In the genomic region with DNA sequence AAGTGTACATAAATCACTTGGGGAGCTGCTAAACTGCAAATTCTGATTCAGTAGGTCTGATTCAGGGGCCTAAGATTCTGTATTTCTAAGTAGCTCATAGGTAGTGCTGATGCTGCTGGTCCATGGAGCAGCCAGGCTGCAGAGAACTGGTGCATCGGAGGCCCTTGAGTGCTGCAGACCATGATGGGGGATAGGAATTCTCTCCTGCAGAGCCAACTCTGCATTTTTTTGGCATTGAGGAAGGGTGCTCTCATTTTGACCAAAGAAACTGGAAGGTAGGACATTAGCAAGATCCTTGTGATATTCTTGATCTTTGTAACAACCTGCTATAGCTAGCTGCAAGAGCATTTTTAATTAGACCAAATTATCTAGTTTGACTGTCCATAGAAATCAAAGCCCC, we compare ENCODE assay signal across 17 cellular contexts. TPM values are rescaled to one million over a fixed set of nuclear protein-coding genes. Genes with fewer than 3 reads are reported as not detected.
DNase-seq lines count a peak whose midpoint lies in the region; TF ChIP-seq lines count a peak whose summit lies in the region.
"Had no signal": no experiment of that assay in that cellular context is flagged by ENCODE, and none has a peak within 500 bp of the region (broad histone marks: within the 10 kb centered on the region; RNA-seq: fewer than 3 reads in every experiment).

No MANE protein-coding gene starts in this region.

- H3K9ac ChIP-seq in stomach smooth muscle (ENCODE audit: low read length in 2 of 2), result no peak overlapping the region

- TF ChIP-seq CTCF in mesothelial cell of epicardium (IDR thresholded peaks at IDR 0.05; ENCODE audit: unreplicated experiment) (no peak), A673 (conservative IDR thresholded peaks at IDR 0.05; ENCODE audit: low read depth, low read length) (no peak)

- CTCF ChIA-PET in A673 (lab: Charles Lee), result interaction anchor here (0.7 kb wide), 1 partner anchor 344 kb away, joined by 4 read pairs; no protein-coding TSS in a partner anchor

- H3K27me3 ChIP-seq in stomach smooth muscle (ENCODE audit: control insufficient read depth in 1 of 2, insufficient read depth in 2 of 2, low read length in 2 of 2) (no peaks in the 10 kb centered on the region), HAP-1 (ENCODE audit: low read depth) (no peaks in the 10 kb centered on the region), A673 (replicated peaks; ENCODE audit: insufficient read depth, low read depth, low read length, poor library complexity) (no peaks in the 10 kb centered on the region)

- H3K4me1 ChIP-seq in stomach smooth muscle (ENCODE audit: control insufficient read depth, insufficient read depth, low read length), result peaks cover 25% of the 10 kb centered on the region
- H3K4me1 ChIP-seq in HAP-1, result peaks cover 10% of the 10 kb centered on the region
- peaks cover 14% of the 10 kb centered on the region for H3K4me1 ChIP-seq in A673 (ENCODE audit: insufficient read depth, low read length, poor library complexity, severe bottlenecking)

- in situ Hi-C loops in HAP-1 (cut with MboI; ENCODE audit: low sequenced_read_pairs), result loop anchor here (5.0 kb wide), 1 partner anchor 37 kb away; a partner anchor contains a TSS

- DNase-seq in activated naive CD4-positive, alpha-beta T cell treated with Interleukin-2 at 50 U/mL for 16 hours, result no peak
- DNase-seq in amniotic epithelial cell (ENCODE audit: low read depth) (peak; percentile 38), mesothelial cell of epicardium (ENCODE audit: low spot score in 2 of 2, unreplicated experiment in 2 of 2) (no peak), HAP-1 (ENCODE audit: low spot score in 2 of 2) (no peak), RKO (ENCODE audit: low spot score) (no peak), A673 (ENCODE audit: low spot score) (no peak)
- DNase-seq: activated B cell treated with CpG ODN at 0.5 μM for 24 hours; DMS53; left colon; MM.1S; NCI-H2107; stimulated activated CD4-positive, alpha-beta T cell treated with anti-CD3 and anti-CD28 coated beads, Interleukin-15, amount 100 ng/mL, for 24 hours; upper lobe of right lung had no signal

- no TSS peak for BruUV-seq in A673 (replicated peaks; lab: Mats Ljungman, UMichigan)

- H3K4me3 Mint-ChIP-seq in activated naive CD4-positive, alpha-beta T cell treated with anti-CD3 and anti-CD28 coated beads, Interleukin-2, amount 50 U/mL, for 24 hours, result peak overlapping the region; percentile 73
- peak overlapping the region; percentile 55 for H3K4me3 Mint-ChIP-seq in mesothelial cell of epicardium

- H3K36me3 ChIP-seq in stomach smooth muscle (ENCODE audit: control insufficient read depth in 2 of 2, insufficient read depth in 2 of 2, low read length in 2 of 2), result peaks cover 0 to 2% of the 10 kb centered on the region in 2 donors
- H3K36me3 ChIP-seq in HAP-1 (replicated peaks), result peaks cover 15% of the 10 kb centered on the region
- peaks cover 5% of the 10 kb centered on the region for H3K36me3 ChIP-seq in A673 (ENCODE audit: insufficient read depth, low read length, poor library complexity, severe bottlenecking)
- H3K36me3 ChIP-seq: upper lobe of right lung had no signal

- peaks cover 26% of the 10 kb centered on the region for H3K4me1 Mint-ChIP-seq in activated naive CD4-positive, alpha-beta T cell treated with anti-CD3 and anti-CD28 coated beads, Interleukin-2, amount 50 U/mL, for 24 hours
- H3K4me1 Mint-ChIP-seq in mesothelial cell of epicardium, result peaks cover 50% of the 10 kb centered on the region

- H3K27me3 Mint-ChIP-seq in activated naive CD4-positive, alpha-beta T cell treated with anti-CD3 and anti-CD28 coated beads, Interleukin-2, amount 50 U/mL, for 24 hours, result peaks cover 1% of the 10 kb centered on the region
- H3K27me3 Mint-ChIP-seq in mesothelial cell of epicardium (ENCODE audit: low read depth), result no peaks in the 10 kb centered on the region

- intact Hi-C loops in A673 (cut with micrococcal nuclease; ENCODE audit: unreplicated experiment), result no loop called here

- POLR2A ChIA-PET in A673 (lab: Charles Lee; ENCODE audit: low non-redundant PET), result no interaction called here

- no peaks in the 10 kb centered on the region for H3K9me3 Mint-ChIP-seq in activated naive CD4-positive, alpha-beta T cell treated with anti-CD3 and anti-CD28 coated beads, Interleukin-2, amount 50 U/mL, for 24 hours
- H3K9me3 Mint-ChIP-seq in mesothelial cell of epicardium, result no peaks in the 10 kb centered on the region
- H3K9me3 Mint-ChIP-seq: activated B cell treated with CpG ODN at 0.5 μM for 24 hours; central memory CD8-positive, alpha-beta T cell had no signal

- peak overlapping the region in 1 of 2 donors; percentile 30 for H3K4me3 ChIP-seq in stomach smooth muscle (ENCODE audit: low read length in 2 of 2)
- H3K4me3 ChIP-seq in HAP-1, result no peak overlapping the region
- no peak overlapping the region for H3K4me3 ChIP-seq in A673 (ENCODE audit: low read depth, low read length, poor library complexity, severe bottlenecking)
- H3K4me3 ChIP-seq: SK-N-MC had no signal

- H3K9me3 ChIP-seq in stomach smooth muscle (ENCODE audit: control insufficient read depth in 2 of 2, low read length in 2 of 2), result no peaks in the 10 kb centered on the region
- H3K9me3 ChIP-seq in HAP-1, result no peaks in the 10 kb centered on the region
- no peaks in the 10 kb centered on the region for H3K9me3 ChIP-seq in A673 (ENCODE audit: low read depth, low read length, poor library complexity, severe bottlenecking)
- H3K9me3 ChIP-seq: upper lobe of right lung had no signal

- H3K27ac ChIP-seq in stomach smooth muscle (ENCODE audit: low read length) (peak overlapping the region; percentile 55), A673 (ENCODE audit: low read depth, low read length, poor library complexity, severe bottlenecking) (no peak overlapping the region)
- H3K27ac ChIP-seq: SK-N-MC had no signal

- no peak overlapping the region for H3K27ac Mint-ChIP-seq in activated naive CD4-positive, alpha-beta T cell treated with anti-CD3 and anti-CD28 coated beads, Interleukin-2, amount 50 U/mL, for 24 hours
- H3K27ac Mint-ChIP-seq in mesothelial cell of epicardium, result peak overlapping the region; percentile 75

- H3K36me3 Mint-ChIP-seq in activated naive CD4-positive, alpha-beta T cell treated with anti-CD3 and anti-CD28 coated beads, Interleukin-2, amount 50 U/mL, for 24 hours, result peaks cover 1% of the 10 kb centered on the region
- peaks cover 17% of the 10 kb centered on the region for H3K36me3 Mint-ChIP-seq in mesothelial cell of epicardium

RNA-seq across cellular contexts. Expression of a gene that starts 4.7 kb away (rescaled TPM):
- total RNA-seq in mesothelial cell of epicardium (46.6 to 47.2 TPM (median 46.7 TPM) in 3 replicates), A673 (2021) (34.5 and 37.8 TPM in 2 replicates)

RNA-seq across cellular contexts. Expression of a gene that starts 9.4 kb away (rescaled TPM):
- total RNA-seq in mesothelial cell of epicardium (0.24 to 0.43 TPM (median 0.25 TPM) in 3 replicates), A673 (2021) (not detected in 2 replicates)
- total RNA-seq: activated B cell treated with CpG ODN at 0.5 μM for 24 hours, left colon, upper lobe of right lung had no signal

RNA-seq across cellular contexts. Expression of a gene that starts 37.9 kb away (rescaled TPM):
- total RNA-seq in mesothelial cell of epicardium (34.2 to 39.2 TPM (median 34.4 TPM) in 3 replicates), A673 (2021) (9.7 and 11.9 TPM in 2 replicates)

RNA-seq across cellular contexts. Expression of a gene that starts 49.8 kb away (rescaled TPM):
- total RNA-seq in mesothelial cell of epicardium, result 282 to 303 TPM (median 282 TPM) in 3 replicates
- total RNA-seq in A673 (2021), result 40.7 and 46.1 TPM in 2 replicates

RNA-seq across cellular contexts. Expression of a gene that starts 53.4 kb away (rescaled TPM):
- total RNA-seq in mesothelial cell of epicardium (28.6 to 32.4 TPM (median 31.1 TPM) in 3 replicates), A673 (2021) (5.9 and 6.4 TPM in 2 replicates)
- total RNA-seq: activated B cell treated with CpG ODN at 0.5 μM for 24 hours had no signal
